ENCODE assay signal across 2 cellular contexts in the genomic region with DNA sequence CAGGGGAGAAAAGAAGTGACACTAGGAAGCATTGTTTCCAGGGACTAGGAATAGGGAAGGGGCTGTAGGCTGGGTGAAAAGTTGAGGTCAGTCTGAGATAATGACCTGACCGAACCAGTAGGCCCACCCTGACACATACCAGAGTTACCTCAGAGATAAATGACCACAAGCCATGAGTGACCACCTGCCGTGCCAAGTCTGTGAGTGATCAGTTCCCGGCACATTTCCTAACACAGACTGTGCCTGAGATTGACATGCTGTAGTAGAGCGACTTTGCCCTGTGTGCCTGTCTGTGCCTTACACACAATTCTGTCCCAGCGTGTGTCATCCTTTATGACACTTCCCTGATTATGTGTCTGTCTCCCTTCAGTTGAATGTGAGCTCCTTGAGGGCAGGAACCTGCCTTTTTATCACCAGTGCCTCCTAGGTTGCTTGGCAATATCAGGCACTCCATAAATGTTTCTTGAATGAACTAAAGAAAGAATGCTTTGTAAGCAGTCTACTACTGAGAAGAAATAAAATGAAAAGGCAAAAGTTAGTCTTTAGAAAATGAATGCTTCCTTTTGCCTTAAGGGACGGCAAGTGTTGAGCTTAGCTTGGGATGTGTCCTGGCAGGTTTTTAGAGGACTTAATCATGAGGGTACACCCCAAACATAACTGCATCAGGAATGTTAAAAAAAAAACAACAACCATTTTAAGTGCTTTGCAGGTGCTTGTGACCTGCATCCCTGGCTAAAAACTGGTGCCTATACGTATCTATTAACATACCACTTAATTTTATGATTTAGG.
A peak's percentile ranks its signal among the peaks of the same experiment; 100 is the strongest.
TF ChIP-seq lines count a peak whose summit lies in the region.

No MANE protein-coding gene starts in this region.

TF ChIP-seq in GM23338, 12 proteins besides CTCF, POLR2A, EP300 and RAD21 (continues in another document):
- TF ChIP-seq CREB1 (CRISPR knock-in tag; IDR thresholded peaks at IDR 0.05; ENCODE audit: low read depth), result no peak
- TF ChIP-seq POLR2AphosphoS5 (IDR thresholded peaks at IDR 0.05; ENCODE audit: low read depth), result no peak
- TF ChIP-seq ZNF331 (CRISPR knock-in tag; IDR thresholded peaks at IDR 0.05; ENCODE audit: low read depth), result no peak
- no peak for TF ChIP-seq EZH2 (IDR thresholded peaks at IDR 0.05; ENCODE audit: low read depth, unreplicated experiment)
- no peak for TF ChIP-seq JUNB (IDR thresholded peaks at IDR 0.05; ENCODE audit: unreplicated experiment)
- no peak for TF ChIP-seq STAT1 (IDR thresholded peaks at IDR 0.05; ENCODE audit: unreplicated experiment)
- TF ChIP-seq EZH2phosphoT487 (IDR thresholded peaks at IDR 0.05; ENCODE audit: unreplicated experiment), result no peak
- TF ChIP-seq ETS1 (IDR thresholded peaks at IDR 0.05), result no peak
- TF ChIP-seq, protein P1, sequence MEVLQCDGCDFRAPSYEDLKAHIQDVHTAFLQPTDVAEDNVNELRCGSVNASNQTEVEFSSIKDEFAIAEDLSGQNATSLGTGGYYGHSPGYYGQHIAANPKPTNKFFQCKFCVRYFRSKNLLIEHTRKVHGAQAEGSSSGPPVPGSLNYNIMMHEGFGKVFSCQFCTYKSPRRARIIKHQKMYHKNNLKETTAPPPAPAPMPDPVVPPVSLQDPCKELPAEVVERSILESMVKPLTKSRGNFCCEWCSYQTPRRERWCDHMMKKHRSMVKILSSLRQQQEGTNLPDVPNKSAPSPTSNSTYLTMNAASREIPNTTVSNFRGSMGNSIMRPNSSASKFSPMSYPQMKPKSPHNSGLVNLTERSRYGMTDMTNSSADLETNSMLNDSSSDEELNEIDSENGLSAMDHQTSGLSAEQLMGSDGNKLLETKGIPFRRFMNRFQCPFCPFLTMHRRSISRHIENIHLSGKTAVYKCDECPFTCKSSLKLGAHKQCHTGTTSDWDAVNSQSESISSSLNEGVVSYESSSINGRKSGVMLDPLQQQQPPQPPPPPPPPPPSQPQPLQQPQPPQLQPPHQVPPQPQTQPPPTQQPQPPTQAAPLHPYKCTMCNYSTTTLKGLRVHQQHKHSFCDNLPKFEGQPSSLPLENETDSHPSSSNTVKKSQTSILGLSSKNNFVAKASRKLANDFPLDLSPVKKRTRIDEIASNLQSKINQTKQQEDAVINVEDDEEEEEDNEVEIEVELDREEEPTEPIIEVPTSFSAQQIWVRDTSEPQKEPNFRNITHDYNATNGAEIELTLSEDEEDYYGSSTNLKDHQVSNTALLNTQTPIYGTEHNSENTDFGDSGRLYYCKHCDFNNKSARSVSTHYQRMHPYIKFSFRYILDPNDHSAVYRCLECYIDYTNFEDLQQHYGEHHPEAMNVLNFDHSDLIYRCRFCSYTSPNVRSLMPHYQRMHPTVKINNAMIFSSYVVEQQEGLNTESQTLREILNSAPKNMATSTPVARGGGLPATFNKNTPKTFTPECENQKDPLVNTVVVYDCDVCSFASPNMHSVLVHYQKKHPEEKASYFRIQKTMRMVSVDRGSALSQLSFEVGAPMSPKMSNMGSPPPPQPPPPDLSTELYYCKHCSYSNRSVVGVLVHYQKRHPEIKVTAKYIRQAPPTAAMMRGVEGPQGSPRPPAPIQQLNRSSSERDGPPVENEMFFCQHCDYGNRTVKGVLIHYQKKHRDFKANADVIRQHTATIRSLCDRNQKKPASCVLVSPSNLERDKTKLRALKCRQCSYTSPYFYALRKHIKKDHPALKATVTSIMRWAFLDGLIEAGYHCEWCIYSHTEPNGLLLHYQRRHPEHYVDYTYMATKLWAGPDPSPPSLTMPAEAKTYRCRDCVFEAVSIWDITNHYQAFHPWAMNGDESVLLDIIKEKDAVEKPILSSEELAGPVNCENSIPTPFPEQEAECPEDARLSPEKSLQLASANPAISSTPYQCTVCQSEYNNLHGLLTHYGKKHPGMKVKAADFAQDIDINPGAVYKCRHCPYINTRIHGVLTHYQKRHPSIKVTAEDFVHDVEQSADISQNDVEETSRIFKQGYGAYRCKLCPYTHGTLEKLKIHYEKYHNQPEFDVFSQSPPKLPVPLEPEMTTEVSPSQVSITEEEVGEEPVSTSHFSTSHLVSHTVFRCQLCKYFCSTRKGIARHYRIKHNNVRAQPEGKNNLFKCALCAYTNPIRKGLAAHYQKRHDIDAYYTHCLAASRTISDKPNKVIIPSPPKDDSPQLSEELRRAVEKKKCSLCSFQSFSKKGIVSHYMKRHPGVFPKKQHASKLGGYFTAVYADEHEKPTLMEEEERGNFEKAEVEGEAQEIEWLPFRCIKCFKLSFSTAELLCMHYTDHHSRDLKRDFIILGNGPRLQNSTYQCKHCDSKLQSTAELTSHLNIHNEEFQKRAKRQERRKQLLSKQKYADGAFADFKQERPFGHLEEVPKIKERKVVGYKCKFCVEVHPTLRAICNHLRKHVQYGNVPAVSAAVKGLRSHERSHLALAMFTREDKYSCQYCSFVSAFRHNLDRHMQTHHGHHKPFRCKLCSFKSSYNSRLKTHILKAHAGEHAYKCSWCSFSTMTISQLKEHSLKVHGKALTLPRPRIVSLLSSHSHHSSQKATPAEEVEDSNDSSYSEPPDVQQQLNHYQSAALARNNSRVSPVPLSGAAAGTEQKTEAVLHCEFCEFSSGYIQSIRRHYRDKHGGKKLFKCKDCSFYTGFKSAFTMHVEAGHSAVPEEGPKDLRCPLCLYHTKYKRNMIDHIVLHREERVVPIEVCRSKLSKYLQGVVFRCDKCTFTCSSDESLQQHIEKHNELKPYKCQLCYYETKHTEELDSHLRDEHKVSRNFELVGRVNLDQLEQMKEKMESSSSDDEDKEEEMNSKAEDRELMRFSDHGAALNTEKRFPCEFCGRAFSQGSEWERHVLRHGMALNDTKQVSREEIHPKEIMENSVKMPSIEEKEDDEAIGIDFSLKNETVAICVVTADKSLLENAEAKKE (CRISPR knock-in tag; IDR thresholded peaks at IDR 0.05), result no peak
- TF ChIP-seq NANOG (IDR thresholded peaks at IDR 0.05; ENCODE audit: borderline replicate concordance), result no peak

TF ChIP-seq in GM12878, 131 proteins besides CTCF, POLR2A, EP300 and RAD21:
- TF ChIP-seq CBX5 (IDR thresholded peaks at IDR 0.05; ENCODE audit: low read depth), result no peak
- TF ChIP-seq, protein P2, sequence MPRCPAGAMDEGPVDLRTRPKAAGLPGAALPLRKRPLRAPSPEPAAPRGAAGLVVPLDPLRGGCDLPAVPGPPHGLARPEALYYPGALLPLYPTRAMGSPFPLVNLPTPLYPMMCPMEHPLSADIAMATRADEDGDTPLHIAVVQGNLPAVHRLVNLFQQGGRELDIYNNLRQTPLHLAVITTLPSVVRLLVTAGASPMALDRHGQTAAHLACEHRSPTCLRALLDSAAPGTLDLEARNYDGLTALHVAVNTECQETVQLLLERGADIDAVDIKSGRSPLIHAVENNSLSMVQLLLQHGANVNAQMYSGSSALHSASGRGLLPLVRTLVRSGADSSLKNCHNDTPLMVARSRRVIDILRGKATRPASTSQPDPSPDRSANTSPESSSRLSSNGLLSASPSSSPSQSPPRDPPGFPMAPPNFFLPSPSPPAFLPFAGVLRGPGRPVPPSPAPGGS (IDR thresholded peaks at IDR 0.05; ENCODE audit: borderline replicate concordance, insufficient read depth, low read depth, low read length, poor library complexity, severe bottlenecking), result peak; percentile 36
